15 cellular contexts compared by ENCODE assay signal in genomic region chr19:35449347-35450043, GRCh38. TPM values are rescaled to one million over a fixed set of nuclear protein-coding genes. Genes with fewer than 3 reads are reported as not detected.
DNase-seq lines count a peak whose midpoint lies in the region; ATAC-seq and TF ChIP-seq lines count a peak whose summit lies in the region.
"Had no signal": no experiment of that assay in that cellular context is flagged by ENCODE, and none has a peak within 500 bp of the region (broad histone marks: within the 10 kb centered on the region; RNA-seq: fewer than 3 reads in every experiment).

No MANE protein-coding gene starts in this region.

- no peaks in the 10 kb centered on the region for H3K36me3 Mint-ChIP-seq in GM23338 (ENCODE audit: low read depth)
- peaks cover 6% of the 10 kb centered on the region for H3K36me3 Mint-ChIP-seq in stimulated activated effector memory CD8-positive, alpha-beta T cell treated with anti-CD3 and anti-CD28 coated beads, Interleukin-12 subunit alpha, Interleukin-12 subunit beta, amount 100 ng/mL, for 72 hours
- H3K36me3 Mint-ChIP-seq in activated naive CD8-positive, alpha-beta T cell treated with anti-CD3 and anti-CD28 coated beads for 36 hours, result no peaks in the 10 kb centered on the region
- H3K36me3 Mint-ChIP-seq: neural progenitor cell had no signal

- H2AFZ ChIP-seq in GM23338 (peak overlapping the region; percentile 43; the same call in 1 of the 2 replicates), PC-3 (ENCODE audit: low read length) (no peak overlapping the region)
- H2AFZ ChIP-seq: neural progenitor cell had no signal

- no peak for TF ChIP-seq CTCF in C4-2B (conservative IDR thresholded peaks at IDR 0.05)
- no peak for TF ChIP-seq CTCF in GM23338 (conservative IDR thresholded peaks at IDR 0.05; ENCODE audit: low read depth in 2 of 2)
- TF ChIP-seq CTCF in PC-3 (conservative IDR thresholded peaks at IDR 0.05; ENCODE audit: low read depth, low read length), result no peak
- TF ChIP-seq CTCF in mucosa of descending colon (IDR thresholded peaks at IDR 0.05), result no peak

- H3K4me3 Mint-ChIP-seq in GM23338, result no peak overlapping the region
- no peak overlapping the region for H3K4me3 Mint-ChIP-seq in stimulated activated effector memory CD8-positive, alpha-beta T cell treated with anti-CD3 and anti-CD28 coated beads, Interleukin-12 subunit alpha, Interleukin-12 subunit beta, amount 100 ng/mL, for 72 hours
- no peak overlapping the region for H3K4me3 Mint-ChIP-seq in activated naive CD8-positive, alpha-beta T cell treated with anti-CD3 and anti-CD28 coated beads for 36 hours
- H3K4me3 Mint-ChIP-seq: neural progenitor cell had no signal

- no peak for ATAC-seq in GM23338
- no peak for ATAC-seq in PC-3
- ATAC-seq in mucosa of descending colon, result peak; percentile 69
- ATAC-seq in stimulated activated effector memory CD8-positive, alpha-beta T cell treated with anti-CD3 and anti-CD28 coated beads, Interleukin-12 subunit alpha, Interleukin-12 subunit beta, amount 100 ng/mL, for 72 hours, result no peak

- H3K79me2 ChIP-seq in GM23338 (replicated peaks; ENCODE audit: insufficient read depth) (no peaks in the 10 kb centered on the region), PC-3 (ENCODE audit: low read length) (no peaks in the 10 kb centered on the region)

- intact Hi-C loops in PC-3 (cut with micrococcal nuclease) (no loop called here), mucosa of descending colon (cut with DNase I, micrococcal nuclease) (no loop called here)

- CTCF ChIA-PET in PC-3 (lab: Charles Lee), result no interaction called here

- H3K9me2 ChIP-seq in GM23338 (ENCODE audit: insufficient read depth) (no peaks in the 10 kb centered on the region), PC-3 (replicated peaks; ENCODE audit: low read length) (no peaks in the 10 kb centered on the region)

- peaks cover 10% of the 10 kb centered on the region for H3K27me3 Mint-ChIP-seq in GM23338 (ENCODE audit: insufficient read depth, low read depth, poor library complexity)
- H3K27me3 Mint-ChIP-seq in activated naive CD8-positive, alpha-beta T cell treated with anti-CD3 and anti-CD28 coated beads for 36 hours, result peaks cover 43% of the 10 kb centered on the region

- peak overlapping the region; percentile 58 for H3K27ac ChIP-seq in C4-2B
- H3K27ac ChIP-seq in GM23338 (ENCODE audit: low read depth), result no peak overlapping the region
- H3K27ac ChIP-seq in PC-3 (ENCODE audit: low read length), result no peak overlapping the region
- H3K27ac ChIP-seq: neural progenitor cell had no signal

- no peak for DNase-seq in GM23338 (ENCODE audit: low spot score)
- DNase-seq in PC-3, result peak; percentile 9
- DNase-seq in mucosa of descending colon, result no peak
- no peak for DNase-seq in GM19240 (ENCODE audit: insufficient read length, low spot score)
- no peak for DNase-seq in stimulated activated effector memory CD8-positive, alpha-beta T cell treated with anti-CD3 and anti-CD28 coated beads, Interleukin-12 subunit alpha, Interleukin-12 subunit beta, amount 100 ng/mL, for 72 hours (ENCODE audit: low spot score in 2 of 2)
- no peak for DNase-seq in activated naive CD8-positive, alpha-beta T cell treated with anti-CD3 and anti-CD28 coated beads for 36 hours
- DNase-seq in OCI-M1 (lab: John Stamatoyannopoulos, UW), result no peak
- DNase-seq: activated CD8-positive, alpha-beta memory T cell treated with anti-CD3 and anti-CD28 coated beads, Interleukin-2, amount 50 U/mL, for 4 hours; foreskin fibroblast; kidney; MM.1S had no signal

- H3K27me3 ChIP-seq in GM23338 (ENCODE audit: insufficient read depth) (no peaks in the 10 kb centered on the region), PC-3 (ENCODE audit: low read length) (peaks cover 21% of the 10 kb centered on the region)
- H3K27me3 ChIP-seq: adrenal gland, neural progenitor cell had no signal

- H3K9ac ChIP-seq in PC-3 (ENCODE audit: low read length), result no peak overlapping the region
- H3K9ac ChIP-seq: neural progenitor cell had no signal

- BruUV-seq in PC-3 (replicated peaks; lab: Mats Ljungman, UMichigan), result no TSS peak

- H3K36me3 ChIP-seq in GM23338 (ENCODE audit: insufficient read depth) (no peaks in the 10 kb centered on the region), PC-3 (ENCODE audit: low read depth, low read length) (no peaks in the 10 kb centered on the region), mucosa of descending colon (ENCODE audit: low read depth) (no peaks in the 10 kb centered on the region)
- H3K36me3 ChIP-seq: adrenal gland, neural progenitor cell had no signal

- H3K4me1 Mint-ChIP-seq in GM23338, result peaks cover 19% of the 10 kb centered on the region; the same call in 2 of the 3 replicates
- H3K4me1 Mint-ChIP-seq in stimulated activated effector memory CD8-positive, alpha-beta T cell treated with anti-CD3 and anti-CD28 coated beads, Interleukin-12 subunit alpha, Interleukin-12 subunit beta, amount 100 ng/mL, for 72 hours, result peaks cover 80% of the 10 kb centered on the region
- H3K4me1 Mint-ChIP-seq in activated naive CD8-positive, alpha-beta T cell treated with anti-CD3 and anti-CD28 coated beads for 36 hours, result peaks cover 40% of the 10 kb centered on the region
- H3K4me1 Mint-ChIP-seq: neural progenitor cell had no signal

- no peak overlapping the region for H3K27ac Mint-ChIP-seq in GM23338
- no peak overlapping the region for H3K27ac Mint-ChIP-seq in stimulated activated effector memory CD8-positive, alpha-beta T cell treated with anti-CD3 and anti-CD28 coated beads, Interleukin-12 subunit alpha, Interleukin-12 subunit beta, amount 100 ng/mL, for 72 hours
- no peak overlapping the region for H3K27ac Mint-ChIP-seq in activated naive CD8-positive, alpha-beta T cell treated with anti-CD3 and anti-CD28 coated beads for 36 hours
- H3K27ac Mint-ChIP-seq: neural progenitor cell had no signal

- no peaks in the 10 kb centered on the region; the same call in 1 of the 2 replicates for H3K4me1 ChIP-seq in GM23338 (ENCODE audit: insufficient read depth)
- H3K4me1 ChIP-seq in PC-3 (ENCODE audit: insufficient read depth, low read length), result no peaks in the 10 kb centered on the region
- H3K4me1 ChIP-seq in mucosa of descending colon (ENCODE audit: low read depth), result no peaks in the 10 kb centered on the region
- H3K4me1 ChIP-seq: neural progenitor cell had no signal

- H3K9me3 Mint-ChIP-seq in GM23338, result no peaks in the 10 kb centered on the region; the same call in 2 of the 3 replicates
- no peaks in the 10 kb centered on the region for H3K9me3 Mint-ChIP-seq in stimulated activated effector memory CD8-positive, alpha-beta T cell treated with anti-CD3 and anti-CD28 coated beads, Interleukin-12 subunit alpha, Interleukin-12 subunit beta, amount 100 ng/mL, for 72 hours
- no peaks in the 10 kb centered on the region for H3K9me3 Mint-ChIP-seq in activated naive CD8-positive, alpha-beta T cell treated with anti-CD3 and anti-CD28 coated beads for 36 hours
- H3K9me3 Mint-ChIP-seq: neural progenitor cell had no signal

- H3K4me2 ChIP-seq in GM23338 (no peak overlapping the region), PC-3 (ENCODE audit: low read length) (no peak overlapping the region)
- H3K4me2 ChIP-seq: neural progenitor cell had no signal

- no peaks in the 10 kb centered on the region for H3F3A ChIP-seq in GM23338 (replicated peaks; ENCODE audit: low read depth)
- H3F3A ChIP-seq in PC-3 (ENCODE audit: low read length, unreplicated experiment), result no peaks in the 10 kb centered on the region

- H4K20me1 ChIP-seq in GM23338 (replicated peaks; ENCODE audit: insufficient read depth) (no peaks in the 10 kb centered on the region), PC-3 (ENCODE audit: low read length) (no peaks in the 10 kb centered on the region)

- H3K9me3 ChIP-seq in PC-3 (ENCODE audit: low read length), result no peaks in the 10 kb centered on the region
- H3K9me3 ChIP-seq in mucosa of descending colon, result no peaks in the 10 kb centered on the region
- H3K9me3 ChIP-seq: adrenal gland had no signal

- H3K4me3 ChIP-seq in GM23338 (no peak overlapping the region), PC-3 (ENCODE audit: low read length) (no peak overlapping the region), mucosa of descending colon (no peak overlapping the region)
- H3K4me3 ChIP-seq: adrenal gland, neural progenitor cell had no signal

- POLR2A ChIA-PET in PC-3 (lab: Charles Lee; ENCODE audit: unreplicated experiment), result no interaction called here

RNA-seq across cellular contexts. Expression of gene FFAR2, which starts 1.4 kb away (rescaled TPM):
- not detected in 2 replicates for total RNA-seq in GM23338 (2014; rRNA removed; shearing (Covaris generic))
- polyA plus RNA-seq in GM23338 (2016; fragmentation: Nextera tagmentation; extraction: Ambion mirVana), result not detected in 2 replicates
- not detected in 2 replicates for total RNA-seq in PC-3 (2014; rRNA removed)
- 1 to 10 TPM in 1 of 3 donors, under 1 TPM in 2; 0.32 to 1.4 (median 0.32) TPM for total RNA-seq in mucosa of descending colon
- total RNA-seq in activated naive CD8-positive, alpha-beta T cell treated with anti-CD3 and anti-CD28 coated beads for 36 hours, result not detected
- total RNA-seq: dermis microvascular lymphatic vessel endothelial cell had no signal

RNA-seq across cellular contexts. Expression of gene KRTDAP, which starts 40.8 kb away (rescaled TPM):
- total RNA-seq in GM23338 (2014; rRNA removed; shearing (Covaris generic)), result not detected in 2 replicates
- polyA plus RNA-seq in GM23338 (2016; fragmentation: Nextera tagmentation; extraction: Ambion mirVana), result 1.6 and 2.7 TPM in 2 replicates
- total RNA-seq in PC-3 (2014; rRNA removed) (not detected in 2 replicates), mucosa of descending colon (not detected)
- not detected for total RNA-seq in activated naive CD8-positive, alpha-beta T cell treated with anti-CD3 and anti-CD28 coated beads for 36 hours
- total RNA-seq: adrenal gland, dermis microvascular lymphatic vessel endothelial cell, kidney had no signal
- polyA plus RNA-seq: adrenal gland had no signal
